18 cellular contexts compared by ENCODE assay signal in the genomic region with DNA sequence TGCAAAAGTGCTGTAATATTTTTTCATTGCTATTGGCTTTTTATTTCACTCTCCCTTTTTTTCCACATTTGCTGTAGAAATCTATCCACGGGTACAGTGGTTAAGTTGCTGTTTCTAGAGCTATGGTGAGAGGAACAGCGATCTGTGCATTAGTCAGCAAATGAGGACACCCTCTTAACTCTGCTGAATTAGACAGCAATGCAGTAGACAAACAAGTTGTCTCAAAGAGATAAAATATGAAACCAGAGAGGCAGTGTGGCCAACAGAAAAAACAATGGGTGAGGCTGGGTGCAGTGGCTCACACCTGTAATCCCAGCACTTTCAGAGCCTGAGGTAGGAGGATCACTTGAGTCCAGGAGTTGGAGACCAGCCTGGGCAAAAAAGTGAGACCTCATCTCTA. TPM values are rescaled to one million over a fixed set of nuclear protein-coding genes. Genes with fewer than 3 reads are reported as not detected.
DNase-seq lines count a peak whose midpoint lies in the region; TF ChIP-seq lines count a peak whose summit lies in the region.
"Had no signal": no experiment of that assay in that cellular context is flagged by ENCODE, and none has a peak within 500 bp of the region (broad histone marks: within the 10 kb centered on the region; RNA-seq: fewer than 3 reads in every experiment).

No MANE protein-coding gene starts in this region.

- H3K4me3 ChIP-seq in transverse colon = no peak overlapping the region
- H3K4me3 ChIP-seq: tibial nerve had no signal

- in situ Hi-C loops in transverse colon (cut with MboI; ENCODE audit: low pct_ligation_motif_present in 1 of 4, low pct_unique_long_range_greater_than_20kb in 1 of 4, low sequenced_read_pairs in 3 of 4) = no loop called here

- intact Hi-C loops in transverse colon (cut with DNase I; ENCODE audit: low total_unique reads) = no loop called here

- H3K4me1 ChIP-seq in transverse colon = peaks cover 12 to 55% (median 20%) of the 10 kb centered on the region in 4 donors
- H3K4me1 ChIP-seq: foreskin keratinocyte, parathyroid adenoma, tibial nerve had no signal

- H3K9me3 ChIP-seq in transverse colon = peaks cover 4 to 6% of the 10 kb centered on the region in 2 donors

- H3K4me1 Mint-ChIP-seq in activated naive CD4-positive, alpha-beta T cell treated with anti-CD3 and anti-CD28 coated beads, Interleukin-2, amount 50 U/mL, for 24 hours = peaks cover 30% of the 10 kb centered on the region

- no peak for TF ChIP-seq POLR2A in transverse colon (IDR thresholded peaks at IDR 0.05)

- no peak overlapping the region for H3K4me3 Mint-ChIP-seq in activated naive CD4-positive, alpha-beta T cell treated with anti-CD3 and anti-CD28 coated beads, Interleukin-2, amount 50 U/mL, for 24 hours

- H3K27me3 Mint-ChIP-seq in activated naive CD4-positive, alpha-beta T cell treated with anti-CD3 and anti-CD28 coated beads, Interleukin-2, amount 50 U/mL, for 24 hours = no peaks in the 10 kb centered on the region

- H3K9me3 Mint-ChIP-seq in activated naive CD4-positive, alpha-beta T cell treated with anti-CD3 and anti-CD28 coated beads, Interleukin-2, amount 50 U/mL, for 24 hours = peaks cover 2% of the 10 kb centered on the region

- no peak for TF ChIP-seq EP300 in transverse colon (IDR thresholded peaks at IDR 0.05; ENCODE audit: low read depth)

- no peaks in the 10 kb centered on the region for H3K27me3 ChIP-seq in transverse colon
- H3K27me3 ChIP-seq: foreskin keratinocyte, tibial nerve had no signal

- H3K27ac Mint-ChIP-seq in activated naive CD4-positive, alpha-beta T cell treated with anti-CD3 and anti-CD28 coated beads, Interleukin-2, amount 50 U/mL, for 24 hours = peak overlapping the region; percentile 66

- peak; percentile 12 for DNase-seq in DMS153 (lab: John Stamatoyannopoulos, UW)
- DNase-seq in DMS153 treated with DMSO at 0.1 percent for 48 hours (lab: John Stamatoyannopoulos, UW; ENCODE audit: unreplicated experiment) = no peak
- DNase-seq in activated naive CD4-positive, alpha-beta T cell (lab: John Stamatoyannopoulos, UW) = no peak
- DNase-seq in amniotic epithelial cell (ENCODE audit: low read depth) = peak; percentile 68
- DNase-seq in transverse colon = no peak
- no peak for DNase-seq in NCI-H1694 treated with DMSO at 0.1 percent for 48 hours (lab: John Stamatoyannopoulos, UW)
- no peak for DNase-seq in NCI-H2171 (lab: John Stamatoyannopoulos, UW)
- DNase-seq: amygdala; cerebellar nuclear complex; foreskin keratinocyte; left ventricle myocardium superior; NCI-H526; stimulated activated CD4-positive, alpha-beta T cell treated with anti-CD3 and anti-CD28 coated beads, Interleukin-4, amount 100 ng/mL, for 4 hours; WERI-Rb-1 had no signal

- no peak for TF ChIP-seq CTCF in transverse colon (IDR thresholded peaks at IDR 0.05)

- H3K36me3 ChIP-seq in transverse colon = no peaks in the 10 kb centered on the region
- H3K36me3 ChIP-seq: tibial nerve, WERI-Rb-1 had no signal

- peak overlapping the region; percentile 36 to 91 (median 91) for H3K27ac ChIP-seq in transverse colon
- H3K27ac ChIP-seq: 22Rv1, foreskin keratinocyte, parathyroid adenoma, tibial nerve, WERI-Rb-1 had no signal

- peaks cover 3% of the 10 kb centered on the region for H3K36me3 Mint-ChIP-seq in activated naive CD4-positive, alpha-beta T cell treated with anti-CD3 and anti-CD28 coated beads, Interleukin-2, amount 50 U/mL, for 24 hours

- 42 to 52% methylated on average over 2 of the region's 2 CpGs for WGBS in transverse colon (ENCODE audit: low coverage in 1 of 2), 2 donors

RNA-seq across cellular contexts. Expression of a gene that starts 17.5 kb away (rescaled TPM):
- 10 to 100 TPM; 27.8 to 42.6 (median 31.8) TPM for total RNA-seq in transverse colon

Comparison
In these comparisons a context has a peak if more than half of its experiments do, and no peak if none do; other contexts are left out.
1. DNase-seq: peak in DMS153 (single experiment) and amniotic epithelial cell (single experiment); none in DMS153 treated with DMSO at 0.1 percent for 48 hours (single experiment), activated naive CD4-positive, alpha-beta T cell (0 of 4), transverse colon (single experiment), NCI-H1694 treated with DMSO at 0.1 percent for 48 hours (single experiment) and NCI-H2171 (single experiment).